12 cellular contexts compared by ENCODE assay signal in the genomic region with DNA sequence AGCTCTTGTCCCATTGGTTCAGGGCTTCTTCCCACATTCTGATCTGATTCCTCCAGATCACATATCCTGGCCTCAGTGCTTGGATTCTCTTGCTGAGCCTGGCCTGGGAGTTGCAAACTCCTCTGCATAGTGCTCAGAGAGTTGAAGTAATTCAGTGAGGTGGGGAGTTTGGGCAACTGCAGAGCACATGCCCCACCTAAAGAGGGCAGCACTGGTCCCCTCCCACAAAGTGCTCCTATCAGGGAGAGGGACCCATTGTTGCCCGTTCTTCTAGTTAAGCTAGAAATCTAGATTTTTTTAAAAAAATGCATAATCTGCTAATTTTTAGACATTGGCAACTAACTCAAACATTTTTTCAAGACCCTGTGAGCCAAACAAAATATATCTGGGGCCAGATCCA. TPM values are rescaled to one million over a fixed set of nuclear protein-coding genes. Genes with fewer than 3 reads are reported as not detected.
DNase-seq lines count a peak whose midpoint lies in the region; ATAC-seq, FAIRE-seq and TF ChIP-seq lines count a peak whose summit lies in the region.
"Had no signal": no experiment of that assay in that cellular context is flagged by ENCODE, and none has a peak within 500 bp of the region (broad histone marks: within the 10 kb centered on the region; RNA-seq: fewer than 3 reads in every experiment).

No MANE protein-coding gene starts in this region.

- CTCF ChIA-PET in SK-N-SH (lab: Yijun Ruan, JAX), result interaction anchor here (0.6 to 1.2 kb wide), 3 partner anchors 29 to 50 kb away, joined by 3 read pairs; no protein-coding TSS in a partner anchor

- no peak overlapping the region for H3K9ac ChIP-seq in SK-N-SH
- H3K9ac ChIP-seq: BLaER1 treated with 17β-estradiol and CSF1 and Interleukin-3, amounts not matched to agents 10 nM and 100 nM had no signal

- no peaks in the 10 kb centered on the region for H4K20me1 ChIP-seq in SK-N-SH (ENCODE audit: insufficient read depth)
- H4K20me1 ChIP-seq: BLaER1 treated with 17β-estradiol and CSF1 and Interleukin-3, amounts not matched to agents 10 nM and 100 nM had no signal

- no peaks in the 10 kb centered on the region for H3K4me1 ChIP-seq in SK-N-SH (ENCODE audit: control insufficient read depth in 1 of 2, insufficient read depth in 2 of 2, low read depth in 1 of 2, low read length in 1 of 2)

- H3K9me2 ChIP-seq in SK-N-SH, result no peaks in the 10 kb centered on the region

- in situ Hi-C loops in KBM-7 (cut with MboI; ENCODE audit: low pct_unique_long_range_greater_than_20kb, low sequenced_read_pairs), result no loop called here

- no peaks in the 10 kb centered on the region for H3K36me3 ChIP-seq in SK-N-SH (replicated peaks in 1 of 2; ENCODE audit: control insufficient read depth in 1 of 2, insufficient read depth in 2 of 2, low read length in 1 of 2)
- no peaks in the 10 kb centered on the region for H3K36me3 ChIP-seq in bronchial epithelial cell (ENCODE audit: control insufficient read depth, insufficient read depth, low read length)
- H3K36me3 ChIP-seq: BLaER1 treated with 17β-estradiol and CSF1 and Interleukin-3, amounts not matched to agents 10 nM and 100 nM had no signal

- no peaks in the 10 kb centered on the region for H3K9me3 Mint-ChIP-seq in osteocyte (ENCODE audit: unreplicated experiment)
- H3K9me3 Mint-ChIP-seq: effector memory CD8-positive, alpha-beta T cell; nephron had no signal

- H3K9me3 ChIP-seq in SK-N-SH, result no peaks in the 10 kb centered on the region

- no peak overlapping the region for H3K4me3 Mint-ChIP-seq in osteocyte (ENCODE audit: unreplicated experiment)
- H3K4me3 Mint-ChIP-seq: effector memory CD8-positive, alpha-beta T cell; nephron had no signal

- H3K27me3 Mint-ChIP-seq in osteocyte (ENCODE audit: unreplicated experiment), result peaks cover 49% of the 10 kb centered on the region
- H3K27me3 Mint-ChIP-seq: effector memory CD8-positive, alpha-beta T cell had no signal

- no peak overlapping the region for H2AFZ ChIP-seq in SK-N-SH (ENCODE audit: low read depth)

- no peaks in the 10 kb centered on the region for H3K4me1 Mint-ChIP-seq in osteocyte (ENCODE audit: unreplicated experiment)
- H3K4me1 Mint-ChIP-seq: nephron had no signal

- no peaks in the 10 kb centered on the region for H3K36me3 Mint-ChIP-seq in osteocyte (ENCODE audit: unreplicated experiment)

- H3K27me3 ChIP-seq in SK-N-SH (ENCODE audit: insufficient read depth), result no peaks in the 10 kb centered on the region
- H3K27me3 ChIP-seq in bronchial epithelial cell (ENCODE audit: control insufficient read depth, insufficient read depth, low read length), result peaks cover 1% of the 10 kb centered on the region

- TF ChIP-seq EP300 in SK-N-SH (IDR thresholded peaks at IDR 0.05; ENCODE audit: borderline replicate concordance in 1 of 2, low read depth in 1 of 2, low read length in 1 of 2), result no peak

- no peak overlapping the region for H3K4me2 ChIP-seq in SK-N-SH
- H3K4me2 ChIP-seq: BLaER1 treated with 17β-estradiol and CSF1 and Interleukin-3, amounts not matched to agents 10 nM and 100 nM had no signal

- H3K27ac ChIP-seq in SK-N-SH (ENCODE audit: low read depth in 2 of 2, low read length in 1 of 2), result no peak overlapping the region
- H3K27ac ChIP-seq: BLaER1 treated with 17β-estradiol and CSF1 and Interleukin-3, amounts not matched to agents 10 nM and 100 nM had no signal

- no peaks in the 10 kb centered on the region for H3F3A ChIP-seq in SK-N-SH (replicated peaks; ENCODE audit: insufficient read depth)

- FAIRE-seq in bronchial epithelial cell (lab: Jason Lieb, UNC), result no peak

- H3K4me3 ChIP-seq in SK-N-SH (ENCODE audit: low read depth in 2 of 2, low read length in 1 of 2), result no peak overlapping the region
- H3K4me3 ChIP-seq in bronchial epithelial cell (ENCODE audit: low read depth, low read length), result no peak overlapping the region
- H3K4me3 ChIP-seq: BLaER1 treated with 17β-estradiol and CSF1 and Interleukin-3, amounts not matched to agents 10 nM and 100 nM had no signal

- peak; percentile 47 for TF ChIP-seq CTCF in SK-N-SH (IDR thresholded peaks at IDR 0.05)
- peak; percentile 75 for TF ChIP-seq CTCF in bronchial epithelial cell (IDR thresholded peaks at IDR 0.05; ENCODE audit: insufficient read depth, low read length, severe bottlenecking)
- peak; percentile 17 for TF ChIP-seq CTCF in osteocyte (IDR thresholded peaks at IDR 0.05)

- TF ChIP-seq RAD21 in SK-N-SH (IDR thresholded peaks at IDR 0.05; ENCODE audit: low read length), result no peak

- ATAC-seq in SK-N-SH treated with all-trans-retinoic acid at 6 μM for 48 hours (no peak), HG03139 (IDR thresholded peaks at IDR 0.05; ENCODE audit: unreplicated experiment) (no peak)
- ATAC-seq: effector memory CD8-positive, alpha-beta T cell had no signal

- DNase-seq in SK-N-SH (no peak), KBM-7 (peak; percentile 7), bronchial epithelial cell (ENCODE audit: low read depth) (peak; percentile 22), osteocyte (ENCODE audit: extremely low spot score, unreplicated experiment) (no peak), NCI-H2196 treated with DMSO at 0.1 percent for 48 hours (lab: John Stamatoyannopoulos, UW; ENCODE audit: unreplicated experiment) (no peak), SIG-M5 (lab: John Stamatoyannopoulos, UW) (no peak)
- DNase-seq: effector memory CD8-positive, alpha-beta T cell had no signal

- WGBS in SK-N-SH (ENCODE audit: low lambda C conversion rate), result 70% methylated on average over 1 of the region's 1 CpG

- no peaks in the 10 kb centered on the region for H3K79me2 ChIP-seq in SK-N-SH (ENCODE audit: insufficient read depth)

- H3K27ac Mint-ChIP-seq in osteocyte (ENCODE audit: unreplicated experiment), result no peak overlapping the region
- H3K27ac Mint-ChIP-seq: effector memory CD8-positive, alpha-beta T cell; nephron had no signal

- POLR2A ChIA-PET in SK-N-SH (lab: Yijun Ruan, JAX), result no interaction called here

TF ChIP-seq in SK-N-SH, 30 proteins besides CTCF, POLR2A, EP300 and RAD21 (continues in another document):
- no peak for TF ChIP-seq SMC3 (IDR thresholded peaks at IDR 0.05; ENCODE audit: low read depth, low read length)
- TF ChIP-seq, protein P1, sequence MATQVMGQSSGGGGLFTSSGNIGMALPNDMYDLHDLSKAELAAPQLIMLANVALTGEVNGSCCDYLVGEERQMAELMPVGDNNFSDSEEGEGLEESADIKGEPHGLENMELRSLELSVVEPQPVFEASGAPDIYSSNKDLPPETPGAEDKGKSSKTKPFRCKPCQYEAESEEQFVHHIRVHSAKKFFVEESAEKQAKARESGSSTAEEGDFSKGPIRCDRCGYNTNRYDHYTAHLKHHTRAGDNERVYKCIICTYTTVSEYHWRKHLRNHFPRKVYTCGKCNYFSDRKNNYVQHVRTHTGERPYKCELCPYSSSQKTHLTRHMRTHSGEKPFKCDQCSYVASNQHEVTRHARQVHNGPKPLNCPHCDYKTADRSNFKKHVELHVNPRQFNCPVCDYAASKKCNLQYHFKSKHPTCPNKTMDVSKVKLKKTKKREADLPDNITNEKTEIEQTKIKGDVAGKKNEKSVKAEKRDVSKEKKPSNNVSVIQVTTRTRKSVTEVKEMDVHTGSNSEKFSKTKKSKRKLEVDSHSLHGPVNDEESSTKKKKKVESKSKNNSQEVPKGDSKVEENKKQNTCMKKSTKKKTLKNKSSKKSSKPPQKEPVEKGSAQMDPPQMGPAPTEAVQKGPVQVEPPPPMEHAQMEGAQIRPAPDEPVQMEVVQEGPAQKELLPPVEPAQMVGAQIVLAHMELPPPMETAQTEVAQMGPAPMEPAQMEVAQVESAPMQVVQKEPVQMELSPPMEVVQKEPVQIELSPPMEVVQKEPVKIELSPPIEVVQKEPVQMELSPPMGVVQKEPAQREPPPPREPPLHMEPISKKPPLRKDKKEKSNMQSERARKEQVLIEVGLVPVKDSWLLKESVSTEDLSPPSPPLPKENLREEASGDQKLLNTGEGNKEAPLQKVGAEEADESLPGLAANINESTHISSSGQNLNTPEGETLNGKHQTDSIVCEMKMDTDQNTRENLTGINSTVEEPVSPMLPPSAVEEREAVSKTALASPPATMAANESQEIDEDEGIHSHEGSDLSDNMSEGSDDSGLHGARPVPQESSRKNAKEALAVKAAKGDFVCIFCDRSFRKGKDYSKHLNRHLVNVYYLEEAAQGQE (IDR thresholded peaks at IDR 0.05; ENCODE audit: low read depth, low read length), result no peak
- no peak for TF ChIP-seq EZH2phosphoT487 (IDR thresholded peaks at IDR 0.05; ENCODE audit: borderline replicate concordance, low read depth)
- TF ChIP-seq GABPA (IDR thresholded peaks at IDR 0.05; ENCODE audit: low read depth), result no peak

TF ChIP-seq in SK-N-SH treated with all-trans-retinoic acid at 6 μM for 48 hours, 23 proteins besides CTCF, POLR2A, EP300 and RAD21 (continues in another document):
- no peak for TF ChIP-seq TOX (CRISPR knock-in tag; IDR thresholded peaks at IDR 0.05; ENCODE audit: borderline replicate concordance)
- no peak for TF ChIP-seq ZC3H10 (CRISPR knock-in tag; IDR thresholded peaks at IDR 0.05)
- no peak for TF ChIP-seq PPARA (CRISPR knock-in tag; IDR thresholded peaks at IDR 0.05; ENCODE audit: borderline replicate concordance)
- TF ChIP-seq, protein P2, sequence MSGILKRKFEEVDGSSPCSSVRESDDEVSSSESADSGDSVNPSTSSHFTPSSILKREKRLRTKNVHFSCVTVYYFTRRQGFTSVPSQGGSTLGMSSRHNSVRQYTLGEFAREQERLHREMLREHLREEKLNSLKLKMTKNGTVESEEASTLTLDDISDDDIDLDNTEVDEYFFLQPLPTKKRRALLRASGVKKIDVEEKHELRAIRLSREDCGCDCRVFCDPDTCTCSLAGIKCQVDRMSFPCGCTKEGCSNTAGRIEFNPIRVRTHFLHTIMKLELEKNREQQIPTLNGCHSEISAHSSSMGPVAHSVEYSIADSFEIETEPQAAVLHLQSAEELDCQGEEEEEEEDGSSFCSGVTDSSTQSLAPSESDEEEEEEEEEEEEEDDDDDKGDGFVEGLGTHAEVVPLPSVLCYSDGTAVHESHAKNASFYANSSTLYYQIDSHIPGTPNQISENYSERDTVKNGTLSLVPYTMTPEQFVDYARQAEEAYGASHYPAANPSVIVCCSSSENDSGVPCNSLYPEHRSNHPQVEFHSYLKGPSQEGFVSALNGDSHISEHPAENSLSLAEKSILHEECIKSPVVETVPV (CRISPR knock-in tag; IDR thresholded peaks at IDR 0.05), result no peak
- TF ChIP-seq CSDC2 (CRISPR knock-in tag; IDR thresholded peaks at IDR 0.05), result no peak
- TF ChIP-seq ISL1 (CRISPR knock-in tag; IDR thresholded peaks at IDR 0.05), result no peak

RNA-seq across cellular contexts. Expression of a gene that starts 45.1 kb away (rescaled TPM):
- polyA plus RNA-seq in SK-N-SH (2012; rRNA removed), result 0.02 TPM in 1 of 2 replicates, not detected in the other
- 0.13 and 0.14 TPM in 2 replicates for polyA plus RNA-seq in SK-N-SH (2012; cell fraction: cytosol; rRNA removed)
- polyA plus RNA-seq in SK-N-SH (2012; cell fraction: nucleus; rRNA removed), result 0.13 TPM in 1 of 2 replicates, not detected in the other
- total RNA-seq in bronchial epithelial cell, result 0.53 TPM in 1 of 2 replicates, not detected in the other
- total RNA-seq in osteocyte, result 0.64 TPM in 1 of 2 replicates, not detected in the other
- total RNA-seq: LHCN-M2 had no signal

Comparison
In these comparisons a context has a peak if more than half of its experiments do, and no peak if none do; other contexts are left out.
1. DNase-seq: peak in KBM-7 (single experiment) and bronchial epithelial cell (single experiment); none in SK-N-SH (single experiment), osteocyte (single experiment), NCI-H2196 treated with DMSO at 0.1 percent for 48 hours (single experiment) and SIG-M5 (single experiment).
2. CTCF ChIP-seq: peak in every context shown above with its lines; median percentile 75 in bronchial epithelial cell; 47 in SK-N-SH; 17 in osteocyte.